ENCODE assay signal across 15 cellular contexts in genomic region chr10:48811461-48811860, GRCh38.
"Had no signal": no experiment of that assay in that cellular context is flagged by ENCODE, and none has a peak within 500 bp of the region (broad histone marks: within the 10 kb centered on the region; RNA-seq: fewer than 3 reads in every experiment).

No MANE protein-coding gene starts in this region.

- DNase-seq: activated CD4-positive, alpha-beta T cell treated with anti-CD3 and anti-CD28 coated beads, Interleukin-2, amount 50 U/mL, for 48 hours; activated CD8-positive, alpha-beta memory T cell treated with anti-CD3 and anti-CD28 coated beads, Interleukin-2, amount 10 ng/mL, durations not matched to agents 7 days and 5 days; activated effector memory CD4-positive, alpha-beta T cell treated with anti-CD3 and anti-CD28 coated beads, Interleukin-2, amount 50 U/mL, for 16 hours; activated T-cell treated with anti-CD3 and anti-CD28 coated beads, Interleukin-2, amount 50 U/mL, for 24 hours; aorta; colonic mucosa; lower lobe of right lung; naive B cell; stimulated activated CD4-positive, alpha-beta T cell treated with anti-CD3 and anti-CD28 coated beads, Interleukin-15, amount 100 ng/mL, for 24 hours; stimulated activated CD4-positive, alpha-beta T cell treated with anti-CD3 and anti-CD28 coated beads, Interleukin-4, amount 100 ng/mL, for 24 hours; stomach had no signal

- H3K9me3 ChIP-seq: colonic mucosa, lower lobe of right lung, stomach, thoracic aorta had no signal

- H3K27me3 ChIP-seq: colonic mucosa, stomach had no signal

- H3K4me1 ChIP-seq: colonic mucosa had no signal

- ATAC-seq: activated CD4-positive, CD25-positive, alpha-beta regulatory T cell treated with anti-CD3 and anti-CD28 coated beads, Interleukin-2, amount 50 U/mL, for 24 hours; activated CD8-positive, alpha-beta memory T cell treated with anti-CD3 and anti-CD28 coated beads, Interleukin-2, amount 10 ng/mL, durations not matched to agents 7 days and 5 days; lower lobe of right lung had no signal

- H3K36me3 ChIP-seq: colonic mucosa, stomach, thoracic aorta had no signal

- H3K27me3 Mint-ChIP-seq: naive B cell had no signal

- H3K27ac Mint-ChIP-seq: activated CD8-positive, alpha-beta memory T cell treated with anti-CD3 and anti-CD28 coated beads, Interleukin-2, amount 10 ng/mL, durations not matched to agents 7 days and 5 days; activated T-cell treated with anti-CD3 and anti-CD28 coated beads, Interleukin-2, amount 50 U/mL, for 24 hours; T-helper 2 cell treated with Interferon-gamma antibody and Interleukin-4, amounts not matched to agents 5 μg/mL and 100 μg/mL, for 36 hours had no signal

- H3K9me3 Mint-ChIP-seq: activated T-cell treated with anti-CD3 and anti-CD28 coated beads, Interleukin-2, amount 50 U/mL, for 24 hours; naive B cell; T-helper 2 cell treated with Interferon-gamma antibody and Interleukin-4, amounts not matched to agents 5 μg/mL and 100 μg/mL, for 36 hours had no signal

- H3K4me3 Mint-ChIP-seq: activated CD8-positive, alpha-beta memory T cell treated with anti-CD3 and anti-CD28 coated beads, Interleukin-2, amount 10 ng/mL, durations not matched to agents 7 days and 5 days; activated T-cell treated with anti-CD3 and anti-CD28 coated beads, Interleukin-2, amount 50 U/mL, for 24 hours; T-helper 2 cell treated with Interferon-gamma antibody and Interleukin-4, amounts not matched to agents 5 μg/mL and 100 μg/mL, for 36 hours had no signal

- H3K27ac ChIP-seq: colonic mucosa, lower lobe of right lung, stomach, thoracic aorta had no signal

- H3K4me3 ChIP-seq: colonic mucosa, lower lobe of right lung, stomach, thoracic aorta had no signal

- FAIRE-seq: frontal cortex had no signal

- H3K36me3 Mint-ChIP-seq: activated CD8-positive, alpha-beta memory T cell treated with anti-CD3 and anti-CD28 coated beads, Interleukin-2, amount 10 ng/mL, durations not matched to agents 7 days and 5 days had no signal
